11 cellular contexts compared by ENCODE assay signal in genomic region chr22:17576475-17576874, GRCh38. TPM values are rescaled to one million over a fixed set of nuclear protein-coding genes. Genes with fewer than 3 reads are reported as not detected.
DNase-seq lines count a peak whose midpoint lies in the region; ATAC-seq and TF ChIP-seq lines count a peak whose summit lies in the region.
"Had no signal": no experiment of that assay in that cellular context is flagged by ENCODE, and none has a peak within 500 bp of the region (broad histone marks: within the 10 kb centered on the region; RNA-seq: fewer than 3 reads in every experiment).

No MANE protein-coding gene starts in this region.

- in situ Hi-C loops in gastrocnemius medialis (cut with MboI; ENCODE audit: low sequenced_read_pairs in 4 of 4): loop anchor here in 1 of 4 donors (10.0 kb wide), 1 partner anchor 58 kb away; the partner anchor contains the start of gene BCL2L13

- H3K36me3 ChIP-seq in gastrocnemius medialis: no peaks in the 10 kb centered on the region

- peak; percentile 13 to 65 for DNase-seq in NCI-H524 (lab: John Stamatoyannopoulos, UW)
- DNase-seq in NCI-H524 treated with DMSO at 0.1 percent for 48 hours (lab: John Stamatoyannopoulos, UW): no peak
- DNase-seq in OCI-M1 (lab: John Stamatoyannopoulos, UW): peak; percentile 32
- peak; percentile 68 for DNase-seq in fibroblast of gingiva (ENCODE audit: low read depth)
- no peak for DNase-seq in gastrocnemius medialis
- DNase-seq in CD4-positive, alpha-beta T cell: no peak
- no peak for DNase-seq in stimulated activated CD4-positive, alpha-beta T cell treated with anti-CD3 and anti-CD28 coated beads, Interleukin-4, amount 100 ng/mL, for 1 hour
- DNase-seq: NCI-H1694 had no signal

- intact Hi-C loops in gastrocnemius medialis (cut with DNase I; ENCODE audit: low total_unique reads): no loop called here
- intact Hi-C loops in CD4-positive, alpha-beta T cell (cut with DNase I, micrococcal nuclease): no loop called here

- H3K4me3 ChIP-seq in gastrocnemius medialis: no peak overlapping the region

- no peaks in the 10 kb centered on the region for H3K9me3 ChIP-seq in gastrocnemius medialis
- no peaks in the 10 kb centered on the region for H3K9me3 ChIP-seq in CD4-positive, alpha-beta T cell (ENCODE audit: control insufficient read depth, low read length)

- CTCF ChIA-PET in CD4-positive, alpha-beta T cell (lab: Charles Lee): no interaction called here

- TF ChIP-seq POLR2A in gastrocnemius medialis (IDR thresholded peaks at IDR 0.05): no peak

- H3K27me3 Mint-ChIP-seq in CD4-positive, alpha-beta T cell: no peaks in the 10 kb centered on the region

- TF ChIP-seq CTCF in gastrocnemius medialis (IDR thresholded peaks at IDR 0.05 in 4 of 5, conservative IDR thresholded peaks at IDR 0.05 in 1 of 5): no peak
- no peak for TF ChIP-seq CTCF in CD4-positive, alpha-beta T cell (IDR thresholded peaks at IDR 0.05)

- POLR2A ChIA-PET in CD4-positive, alpha-beta T cell (lab: Charles Lee): no interaction called here

- H3K27ac Mint-ChIP-seq in CD4-positive, alpha-beta T cell: no peak overlapping the region

- H3K9me3 Mint-ChIP-seq in CD4-positive, alpha-beta T cell: no peaks in the 10 kb centered on the region

- H3K36me3 Mint-ChIP-seq in CD4-positive, alpha-beta T cell (ENCODE audit: low read depth): no peaks in the 10 kb centered on the region

- H3K4me1 ChIP-seq in gastrocnemius medialis: peaks cover 7 to 9% of the 10 kb centered on the region in 2 donors

- no peaks in the 10 kb centered on the region for H3K27me3 ChIP-seq in gastrocnemius medialis
- no peaks in the 10 kb centered on the region for H3K27me3 ChIP-seq in CD4-positive, alpha-beta T cell (ENCODE audit: control insufficient read depth, insufficient read depth, low read length)

- H3K4me1 Mint-ChIP-seq in CD4-positive, alpha-beta T cell (ENCODE audit: low read depth): no peaks in the 10 kb centered on the region

- peak; percentile 14 to 24 for ATAC-seq in gastrocnemius medialis
- ATAC-seq in CD4-positive, alpha-beta T cell (ENCODE audit: poor library complexity): no peak
- no peak for ATAC-seq in HG03469 (IDR thresholded peaks at IDR 0.05; ENCODE audit: unreplicated experiment)
- ATAC-seq: left lobe of liver had no signal

- peak overlapping the region; percentile 29 to 69 (median 66) for H3K27ac ChIP-seq in gastrocnemius medialis
- H3K27ac ChIP-seq in CD4-positive, alpha-beta T cell (ENCODE audit: low read depth, low read length): no peak overlapping the region

- H3K4me3 Mint-ChIP-seq in CD4-positive, alpha-beta T cell: no peak overlapping the region

RNA-seq across cellular contexts. Expression of gene SLC25A18, which starts 13.2 kb away (rescaled TPM):
- total RNA-seq in gastrocnemius medialis: 10 to 100 TPM in 3 of 4 donors, 1 to 10 TPM in 1; 9.3 to 22.2 (median 13.3) TPM
- total RNA-seq in CD4-positive, alpha-beta T cell: not detected
- total RNA-seq: urinary bladder had no signal

RNA-seq across cellular contexts. Expression of gene ATP6V1E1, which starts 52.1 kb away (rescaled TPM):
- total RNA-seq in gastrocnemius medialis: 100 to 1,000 TPM; 243 to 279 (median 250) TPM
- total RNA-seq in CD4-positive, alpha-beta T cell: 10 to 100 TPM; 48.4 to 50.8 TPM

Comparison
In these comparisons a context has a peak if more than half of its experiments do, and no peak if none do; other contexts are left out.
1. DNase-seq: peak in NCI-H524 (2 of 2), OCI-M1 (single experiment) and fibroblast of gingiva (single experiment); none in NCI-H524 treated with DMSO at 0.1 percent for 48 hours (single experiment), gastrocnemius medialis (0 of 2), CD4-positive, alpha-beta T cell (0 of 10) and stimulated activated CD4-positive, alpha-beta T cell treated with anti-CD3 and anti-CD28 coated beads, Interleukin-4, amount 100 ng/mL, for 1 hour (single experiment).
2. ATAC-seq: peak in gastrocnemius medialis (2 of 2); none in CD4-positive, alpha-beta T cell (single experiment) and HG03469 (single experiment).
3. RNA of gene SLC25A18, which starts 13.2 kb away (total RNA-seq): 9.3 to 22.2 TPM in gastrocnemius medialis; not detected in CD4-positive, alpha-beta T cell; every median in the first group is over 4 times any median in the second.
4. RNA of gene ATP6V1E1, which starts 52.1 kb away (total RNA-seq): 243 to 279 TPM in gastrocnemius medialis; 48.4 to 50.8 TPM in CD4-positive, alpha-beta T cell; every median in the first group is over 4 times any median in the second.